Comparison of ENCODE assay signal across 8 cellular contexts in genomic region chrX:101408530-101408836, GRCh38. TPM values are rescaled to one million over a fixed set of nuclear protein-coding genes. Genes with fewer than 3 reads are reported as not detected.
A peak's percentile ranks its signal among the peaks of the same experiment; 100 is the strongest.
DNase-seq lines count a peak whose midpoint lies in the region; ATAC-seq, FAIRE-seq and TF ChIP-seq lines count a peak whose summit lies in the region.

No MANE protein-coding gene starts in this region.

- H3K27me3 ChIP-seq in iPS-15b (ENCODE audit: control insufficient read depth, insufficient read depth, low read length) (no peaks in the 10 kb centered on the region), subcutaneous abdominal adipose tissue (ENCODE audit: control insufficient read depth in 5 of 5, insufficient read depth in 4 of 5, low read length in 5 of 5) (peaks cover 0 to 5% (median 0%) of the 10 kb centered on the region in 5 donors)

- no peak for DNase-seq in activated naive CD4-positive, alpha-beta T cell treated with anti-CD3 and anti-CD28 coated beads for 36 hours
- DNase-seq in activated naive CD4-positive, alpha-beta T cell treated with anti-CD3 and anti-CD28 coated beads, Interleukin-2, amount 50 U/mL, for 16 hours = no peak
- DNase-seq in activated CD8-positive, alpha-beta T cell treated with anti-CD3 and anti-CD28 coated beads for 36 hours = no peak
- DNase-seq in GM19239 (ENCODE audit: insufficient read length, low spot score) = no peak
- DNase-seq in GOT3 (lab: John Stamatoyannopoulos, UW) = no peak
- DNase-seq in GM10266 (ENCODE audit: extremely low spot score) = no peak

- H3K36me3 ChIP-seq in iPS-15b (ENCODE audit: control insufficient read depth, insufficient read depth, low read length) = peaks cover 2% of the 10 kb centered on the region
- peaks cover 0 to 13% (median 7%) of the 10 kb centered on the region in 5 donors for H3K36me3 ChIP-seq in subcutaneous abdominal adipose tissue (ENCODE audit: control insufficient read depth in 5 of 5, insufficient read depth in 5 of 5, low read length in 5 of 5)

- POLR2A ChIA-PET in activated CD8-positive, alpha-beta T cell treated with anti-CD3 and anti-CD28 coated beads for 36 hours (lab: Charles Lee) = interaction anchor here (1.0 to 1.1 kb wide), 3 partner anchors 10 to 18 kb away, joined by 3 to 4 read pairs (median 3); partner anchors contain the start of gene RPL36A

- intact Hi-C loops in activated naive CD4-positive, alpha-beta T cell treated with anti-CD3 and anti-CD28 coated beads for 36 hours (cut with micrococcal nuclease) = loop anchor here (1.0 to 10.0 kb wide), 9 partner anchors 10 to 588 kb away; partner anchors contain the start of genes ARMCX2, CSTF2, TIMM8A and TRMT2B
- intact Hi-C loops in activated CD8-positive, alpha-beta T cell treated with anti-CD3 and anti-CD28 coated beads for 36 hours (cut with micrococcal nuclease) = loop anchor here (2.0 kb wide), 1 partner anchor 18 kb away; the partner anchor contains the start of gene RPL36A

- peak overlapping the region; percentile 95 for H3K27ac Mint-ChIP-seq in activated naive CD4-positive, alpha-beta T cell treated with anti-CD3 and anti-CD28 coated beads for 36 hours
- peak overlapping the region; percentile 97 for H3K27ac Mint-ChIP-seq in activated CD8-positive, alpha-beta T cell treated with anti-CD3 and anti-CD28 coated beads for 36 hours

- no peaks in the 10 kb centered on the region for H3K9me3 ChIP-seq in iPS-15b (ENCODE audit: control insufficient read depth, insufficient read depth, low read length)
- peaks cover 0 to 3% (median 0%) of the 10 kb centered on the region in 5 donors for H3K9me3 ChIP-seq in subcutaneous abdominal adipose tissue (ENCODE audit: control insufficient read depth in 5 of 5, low read length in 5 of 5)

- peak overlapping the region; percentile 99 for H3K4me3 Mint-ChIP-seq in activated naive CD4-positive, alpha-beta T cell treated with anti-CD3 and anti-CD28 coated beads for 36 hours
- peak overlapping the region; percentile 99 for H3K4me3 Mint-ChIP-seq in activated CD8-positive, alpha-beta T cell treated with anti-CD3 and anti-CD28 coated beads for 36 hours

- H3K4me3 ChIP-seq in iPS-15b (ENCODE audit: low read depth, low read length) (peak overlapping the region; percentile 80), subcutaneous abdominal adipose tissue (ENCODE audit: low read depth in 1 of 5, low read length in 5 of 5) (peak overlapping the region; percentile 38 to 95 (median 82))

- TF ChIP-seq CTCF in activated CD8-positive, alpha-beta T cell treated with anti-CD3 and anti-CD28 coated beads for 36 hours (IDR thresholded peaks at IDR 0.05) = no peak
- TF ChIP-seq CTCF in GM10266 (IDR thresholded peaks at IDR 0.05; ENCODE audit: control insufficient read depth, insufficient read depth, low read depth, missing control alignments) = no peak

- peaks cover 20% of the 10 kb centered on the region for H3K36me3 Mint-ChIP-seq in activated naive CD4-positive, alpha-beta T cell treated with anti-CD3 and anti-CD28 coated beads for 36 hours (ENCODE audit: low read depth)
- H3K36me3 Mint-ChIP-seq in activated CD8-positive, alpha-beta T cell treated with anti-CD3 and anti-CD28 coated beads for 36 hours (ENCODE audit: low read depth) = peaks cover 27% of the 10 kb centered on the region

- H3K9ac ChIP-seq in iPS-15b (ENCODE audit: low read depth, low read length) (peak overlapping the region; percentile 79), subcutaneous abdominal adipose tissue (ENCODE audit: low read length in 5 of 5) (peak overlapping the region; percentile 73 to 86 (median 85))

- H3K4me1 ChIP-seq in iPS-15b (ENCODE audit: control insufficient read depth, insufficient read depth, low read length) = no peaks in the 10 kb centered on the region
- H3K4me1 ChIP-seq in subcutaneous abdominal adipose tissue (ENCODE audit: control insufficient read depth in 5 of 5, insufficient read depth in 5 of 5, low read length in 5 of 5) = peaks cover 3 to 29% (median 18%) of the 10 kb centered on the region in 5 donors

- CTCF ChIA-PET in activated naive CD4-positive, alpha-beta T cell treated with anti-CD3 and anti-CD28 coated beads for 36 hours (lab: Charles Lee) = no interaction called here
- CTCF ChIA-PET in activated CD8-positive, alpha-beta T cell treated with anti-CD3 and anti-CD28 coated beads for 36 hours (lab: Charles Lee) = no interaction called here

- H3K4me1 Mint-ChIP-seq in activated naive CD4-positive, alpha-beta T cell treated with anti-CD3 and anti-CD28 coated beads for 36 hours (ENCODE audit: low read depth) = peaks cover 33% of the 10 kb centered on the region
- H3K4me1 Mint-ChIP-seq in activated CD8-positive, alpha-beta T cell treated with anti-CD3 and anti-CD28 coated beads for 36 hours (ENCODE audit: low read depth) = peaks cover 33% of the 10 kb centered on the region

- no peaks in the 10 kb centered on the region for H3K9me3 Mint-ChIP-seq in activated naive CD4-positive, alpha-beta T cell treated with anti-CD3 and anti-CD28 coated beads for 36 hours
- H3K9me3 Mint-ChIP-seq in activated CD8-positive, alpha-beta T cell treated with anti-CD3 and anti-CD28 coated beads for 36 hours = no peaks in the 10 kb centered on the region

- no peak for FAIRE-seq in GM19239 (lab: Jason Lieb, UNC)

- no peaks in the 10 kb centered on the region for H3K27me3 Mint-ChIP-seq in activated naive CD4-positive, alpha-beta T cell treated with anti-CD3 and anti-CD28 coated beads for 36 hours (ENCODE audit: low read depth)
- H3K27me3 Mint-ChIP-seq in activated CD8-positive, alpha-beta T cell treated with anti-CD3 and anti-CD28 coated beads for 36 hours = peaks cover 2% of the 10 kb centered on the region

- peak; percentile 42 for ATAC-seq in activated CD8-positive, alpha-beta T cell treated with anti-CD3 and anti-CD28 coated beads for 36 hours

- peak overlapping the region; percentile 93 for H3K27ac ChIP-seq in subcutaneous abdominal adipose tissue (ENCODE audit: low read depth, low read length)

RNA-seq across cellular contexts. Expression of gene HNRNPH2, which starts 0.5 kb away (rescaled TPM):
- 10 to 100 TPM; 31.5 to 31.9 TPM for total RNA-seq in activated naive CD4-positive, alpha-beta T cell treated with anti-CD3 and anti-CD28 coated beads for 36 hours
- total RNA-seq in activated CD8-positive, alpha-beta T cell treated with anti-CD3 and anti-CD28 coated beads for 36 hours = 10 to 100 TPM; 18.3 to 18.5 TPM

RNA-seq across cellular contexts. Expression of gene GLA, which starts 0.8 kb away (rescaled TPM):
- 10 to 100 TPM; 40.7 to 45.8 TPM for total RNA-seq in activated naive CD4-positive, alpha-beta T cell treated with anti-CD3 and anti-CD28 coated beads for 36 hours
- total RNA-seq in activated CD8-positive, alpha-beta T cell treated with anti-CD3 and anti-CD28 coated beads for 36 hours = 10 to 100 TPM; 38.8 to 44.6 TPM

RNA-seq across cellular contexts. Expression of gene RPL36A, which starts 17.7 kb away (rescaled TPM):
- 100 to 1,000 TPM; 446 to 500 TPM for total RNA-seq in activated naive CD4-positive, alpha-beta T cell treated with anti-CD3 and anti-CD28 coated beads for 36 hours
- total RNA-seq in activated CD8-positive, alpha-beta T cell treated with anti-CD3 and anti-CD28 coated beads for 36 hours = 100 to 1,000 TPM; 264 to 302 TPM

RNA-seq across cellular contexts. Expression of gene BTK, which starts 22.5 kb away (rescaled TPM):
- under 1 TPM; 0.38 to 0.47 TPM for total RNA-seq in activated naive CD4-positive, alpha-beta T cell treated with anti-CD3 and anti-CD28 coated beads for 36 hours
- 1 to 10 TPM; 1.3 to 1.6 TPM for total RNA-seq in activated CD8-positive, alpha-beta T cell treated with anti-CD3 and anti-CD28 coated beads for 36 hours

RNA-seq across cellular contexts. Expression of gene TIMM8A, which starts 59.9 kb away (rescaled TPM):
- 10 to 100 TPM; 14.9 to 15.9 TPM for total RNA-seq in activated naive CD4-positive, alpha-beta T cell treated with anti-CD3 and anti-CD28 coated beads for 36 hours
- 10 to 100 TPM; 23.2 to 26.3 TPM for total RNA-seq in activated CD8-positive, alpha-beta T cell treated with anti-CD3 and anti-CD28 coated beads for 36 hours
